Comparison of ENCODE assay signal across 8 cellular contexts in the genomic region with DNA sequence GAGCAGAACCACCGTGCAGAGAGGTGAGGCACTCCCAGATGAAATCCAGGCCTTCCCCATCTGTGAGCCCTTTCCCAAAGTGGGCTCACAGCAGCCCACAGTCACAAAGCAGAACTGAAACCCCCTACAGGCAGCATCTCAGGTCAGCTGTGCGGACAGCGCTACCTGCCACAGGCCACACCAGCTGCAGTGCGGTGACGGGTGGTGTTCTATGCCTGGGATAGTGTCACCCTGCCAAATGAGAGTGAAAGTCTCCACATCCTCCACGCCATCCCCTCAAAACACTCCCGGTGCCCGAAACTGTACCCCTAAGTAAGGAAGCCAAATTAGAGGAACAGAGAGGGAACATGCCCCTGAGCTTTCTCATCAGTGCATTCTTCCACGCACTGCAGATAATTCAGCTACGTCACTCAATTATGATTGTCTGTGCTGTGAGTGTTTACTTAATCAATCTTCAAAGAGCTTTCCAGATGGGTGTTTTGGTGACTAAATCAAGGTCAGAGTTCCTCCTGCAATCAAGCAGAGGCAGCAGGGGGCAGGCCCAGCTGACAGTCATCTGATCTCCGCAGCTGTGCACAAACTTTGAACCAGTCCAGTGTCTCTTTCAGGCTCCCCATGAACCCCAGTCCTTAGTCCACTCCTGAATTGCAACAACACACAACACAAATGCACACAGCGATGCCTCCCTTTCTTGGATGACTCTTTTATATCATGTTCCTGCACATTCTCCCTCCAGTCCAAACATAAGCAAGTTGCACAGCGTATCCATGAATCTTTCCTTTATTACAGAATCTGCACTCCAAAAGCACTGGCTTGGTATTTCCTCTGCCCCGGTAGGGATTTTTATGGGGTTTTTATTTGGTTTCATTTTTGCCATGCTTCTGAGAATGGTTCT.
DNase-seq lines count a peak whose midpoint lies in the region; ATAC-seq and TF ChIP-seq lines count a peak whose summit lies in the region.

No MANE protein-coding gene starts in this region.

- 21 to 26% methylated on average over 4 of the region's 14 CpGs for WGBS in gastroesophageal sphincter (ENCODE audit: low coverage in 1 of 2), 2 donors

- H3K27ac ChIP-seq in A673 (ENCODE audit: low read depth, low read length, poor library complexity, severe bottlenecking) = peak overlapping the region; percentile 37
- peak overlapping the region; percentile 91 to 97 (median 95) for H3K27ac ChIP-seq in gastroesophageal sphincter

- H3K27me3 Mint-ChIP-seq in activated T-helper 1 cell treated with anti-CD3 and anti-CD28 coated beads, Interleukin-12 subunit alpha, Interleukin-12 subunit beta, Interleukin-2, Interleukin-4 antibody, amounts not matched to agents 30 ng/mL and 10 ng/mL and 1 ng/mL, durations not matched to agents 14 hours and 24 hours and 36 hours (ENCODE audit: insufficient read depth) = no peaks in the 10 kb centered on the region
- H3K27me3 Mint-ChIP-seq in progenitor cell of endocrine pancreas = no peaks in the 10 kb centered on the region

- H3K4me3 Mint-ChIP-seq in activated T-helper 1 cell treated with anti-CD3 and anti-CD28 coated beads, Interleukin-12 subunit alpha, Interleukin-12 subunit beta, Interleukin-2, Interleukin-4 antibody, amounts not matched to agents 30 ng/mL and 10 ng/mL and 1 ng/mL, durations not matched to agents 14 hours and 24 hours and 36 hours = peak overlapping the region; percentile 83
- no peak overlapping the region for H3K4me3 Mint-ChIP-seq in progenitor cell of endocrine pancreas (ENCODE audit: low read depth)

- peaks cover 5% of the 10 kb centered on the region for H3K9me3 Mint-ChIP-seq in activated T-helper 1 cell treated with anti-CD3 and anti-CD28 coated beads, Interleukin-12 subunit alpha, Interleukin-12 subunit beta, Interleukin-2, Interleukin-4 antibody, amounts not matched to agents 30 ng/mL and 10 ng/mL and 1 ng/mL, durations not matched to agents 14 hours and 24 hours and 36 hours
- H3K9me3 Mint-ChIP-seq in progenitor cell of endocrine pancreas (ENCODE audit: low read depth) = no peaks in the 10 kb centered on the region

- no peak overlapping the region for H3K4me3 ChIP-seq in A673 (ENCODE audit: low read depth, low read length, poor library complexity, severe bottlenecking)
- H3K4me3 ChIP-seq in gastroesophageal sphincter = no peak overlapping the region

- H3K27ac Mint-ChIP-seq in activated T-helper 1 cell treated with anti-CD3 and anti-CD28 coated beads, Interleukin-12 subunit alpha, Interleukin-12 subunit beta, Interleukin-2, Interleukin-4 antibody, amounts not matched to agents 30 ng/mL and 10 ng/mL and 1 ng/mL, durations not matched to agents 14 hours and 24 hours and 36 hours = peak overlapping the region; percentile 92
- peak overlapping the region; percentile 88 for H3K27ac Mint-ChIP-seq in progenitor cell of endocrine pancreas

- no TSS peak for BruUV-seq in A673 (replicated peaks; lab: Mats Ljungman, UMichigan)

- peaks cover 88% of the 10 kb centered on the region for H3K4me1 Mint-ChIP-seq in activated T-helper 1 cell treated with anti-CD3 and anti-CD28 coated beads, Interleukin-12 subunit alpha, Interleukin-12 subunit beta, Interleukin-2, Interleukin-4 antibody, amounts not matched to agents 30 ng/mL and 10 ng/mL and 1 ng/mL, durations not matched to agents 14 hours and 24 hours and 36 hours (ENCODE audit: low read depth)
- peaks cover 36% of the 10 kb centered on the region for H3K4me1 Mint-ChIP-seq in progenitor cell of endocrine pancreas (ENCODE audit: low read depth)

- H3K9me3 ChIP-seq in A673 (ENCODE audit: low read depth, low read length, poor library complexity, severe bottlenecking) = no peaks in the 10 kb centered on the region
- H3K9me3 ChIP-seq in gastroesophageal sphincter = no peaks in the 10 kb centered on the region

- intact Hi-C loops in A673 (cut with micrococcal nuclease; ENCODE audit: unreplicated experiment) = no loop called here
- intact Hi-C loops in activated T-helper 1 cell treated with anti-CD3 and anti-CD28 coated beads, Interleukin-12 subunit alpha, Interleukin-12 subunit beta, Interleukin-2, Interleukin-4 antibody, amounts not matched to agents 30 ng/mL and 10 ng/mL and 1 ng/mL, durations not matched to agents 14 hours and 24 hours and 36 hours (cut with micrococcal nuclease) = loop anchor here (2.0 kb wide), 1 partner anchor 52 kb away; no protein-coding TSS in a partner anchor

- no peaks in the 10 kb centered on the region for H3K27me3 ChIP-seq in A673 (replicated peaks; ENCODE audit: insufficient read depth, low read depth, low read length, poor library complexity)
- no peaks in the 10 kb centered on the region for H3K27me3 ChIP-seq in gastroesophageal sphincter

- DNase-seq in A673 (ENCODE audit: low spot score) (no peak), NCI-H82 (lab: John Stamatoyannopoulos, UW) (peak; percentile 69), progenitor cell of endocrine pancreas (ENCODE audit: low spot score, unreplicated experiment) (no peak), islet precursor cell (no peak)
- DNase-seq in activated T-helper 1 cell treated with anti-CD3 and anti-CD28 coated beads, Interleukin-12 subunit alpha, Interleukin-12 subunit beta, Interleukin-2, Interleukin-4 antibody, amounts not matched to agents 30 ng/mL and 10 ng/mL and 1 ng/mL, durations not matched to agents 14 hours and 24 hours and 36 hours (ENCODE audit: low spot score) = no peak

- H3K36me3 Mint-ChIP-seq in activated T-helper 1 cell treated with anti-CD3 and anti-CD28 coated beads, Interleukin-12 subunit alpha, Interleukin-12 subunit beta, Interleukin-2, Interleukin-4 antibody, amounts not matched to agents 30 ng/mL and 10 ng/mL and 1 ng/mL, durations not matched to agents 14 hours and 24 hours and 36 hours (ENCODE audit: low read depth) = peaks cover 11% of the 10 kb centered on the region
- no peaks in the 10 kb centered on the region for H3K36me3 Mint-ChIP-seq in progenitor cell of endocrine pancreas (ENCODE audit: insufficient read depth)

- no peak for TF ChIP-seq POLR2A in gastroesophageal sphincter (IDR thresholded peaks at IDR 0.05)

- ATAC-seq in GM18508 (IDR thresholded peaks at IDR 0.05; ENCODE audit: insufficient read depth, unreplicated experiment) = peak; percentile 38
- peak; percentile 64 for ATAC-seq in HG02943 (IDR thresholded peaks at IDR 0.05; ENCODE audit: low read depth, unreplicated experiment)
- peak; percentile 19 for ATAC-seq in gastroesophageal sphincter

- TF ChIP-seq CTCF in A673 (conservative IDR thresholded peaks at IDR 0.05; ENCODE audit: low read depth, low read length) (no peak), gastroesophageal sphincter (IDR thresholded peaks at IDR 0.05) (no peak), progenitor cell of endocrine pancreas (IDR thresholded peaks at IDR 0.05; ENCODE audit: unreplicated experiment) (no peak)

- CTCF ChIA-PET in A673 (lab: Charles Lee) = no interaction called here

- H3K36me3 ChIP-seq in A673 (ENCODE audit: insufficient read depth, low read length, poor library complexity, severe bottlenecking) (no peaks in the 10 kb centered on the region), gastroesophageal sphincter (no peaks in the 10 kb centered on the region)

- POLR2A ChIA-PET in A673 (lab: Charles Lee; ENCODE audit: low non-redundant PET) = no interaction called here

- H3K4me1 ChIP-seq in A673 (ENCODE audit: insufficient read depth, low read length, poor library complexity, severe bottlenecking) (no peaks in the 10 kb centered on the region), gastroesophageal sphincter (peaks cover 16 to 62% (median 34%) of the 10 kb centered on the region in 3 donors)

- no peak for TF ChIP-seq EP300 in gastroesophageal sphincter (IDR thresholded peaks at IDR 0.05)
